9 cellular contexts compared by ENCODE assay signal in the genomic region with DNA sequence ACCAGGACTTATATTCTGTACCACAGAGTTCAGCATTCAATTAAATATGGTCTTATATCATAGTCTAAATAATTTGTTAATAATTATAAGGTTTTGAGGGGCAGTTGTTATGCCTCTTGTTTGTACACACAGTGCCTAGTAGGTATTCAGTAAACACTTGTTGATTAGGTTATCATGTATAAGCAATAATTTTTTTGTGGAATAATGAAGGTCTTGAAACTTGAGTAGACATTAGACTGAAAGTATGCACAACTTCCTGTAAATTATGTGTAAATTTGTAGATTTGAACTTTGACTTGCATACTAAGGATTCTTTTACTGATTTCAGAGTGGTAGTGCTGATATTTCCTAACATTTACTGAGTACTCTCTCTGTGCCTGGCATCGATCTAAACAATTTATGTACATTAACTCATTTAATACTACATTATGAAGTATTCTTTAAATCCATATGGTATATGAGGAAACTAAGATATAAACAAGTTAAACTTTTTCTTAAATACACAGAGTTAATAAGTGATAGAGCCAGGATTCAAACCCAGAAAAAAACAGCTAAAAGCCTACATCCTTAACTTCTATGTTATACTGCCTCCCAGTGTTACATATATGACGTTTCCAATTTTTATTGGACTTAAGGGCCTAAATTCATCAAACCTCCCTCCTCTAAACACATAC.
A peak's percentile ranks its signal among the peaks of the same experiment; 100 is the strongest.
DNase-seq lines count a peak whose midpoint lies in the region; ATAC-seq and TF ChIP-seq lines count a peak whose summit lies in the region.
"Had no signal": no experiment of that assay in that cellular context is flagged by ENCODE, and none has a peak within 500 bp of the region (broad histone marks: within the 10 kb centered on the region; RNA-seq: fewer than 3 reads in every experiment).

No MANE protein-coding gene starts in this region.

- no peak overlapping the region for H3K4me3 Mint-ChIP-seq in activated T-cell treated with anti-CD3 and anti-CD28 coated beads, Interleukin-2, amount 50 U/mL, for 4 hours
- H3K4me3 Mint-ChIP-seq: activated B cell treated with CpG ODN at 0.5 μM for 24 hours had no signal

- peaks cover 0 to 4% of the 10 kb centered on the region in 2 experiments; a peak in 1 of 3 replicates for H3K36me3 ChIP-seq in HEK293 (ENCODE audit: control insufficient read depth in 2 of 2, insufficient read depth in 1 of 2, low read length in 2 of 2)
- peaks cover 44% of the 10 kb centered on the region for H3K36me3 ChIP-seq in SK-N-MC (ENCODE audit: insufficient read depth, low read length)
- H3K36me3 ChIP-seq in spleen = peaks cover 0 to 13% (median 0%) of the 10 kb centered on the region in 6 donors

- no peak for TF ChIP-seq POLR2A in spleen (IDR thresholded peaks at IDR 0.05)

- no peak overlapping the region for H3K9ac ChIP-seq in SK-N-MC (ENCODE audit: insufficient read length)

- peaks cover 27% of the 10 kb centered on the region for H3K36me3 Mint-ChIP-seq in activated T-cell treated with anti-CD3 and anti-CD28 coated beads, Interleukin-2, amount 50 U/mL, for 4 hours (ENCODE audit: insufficient read depth)

- H3K4me1 Mint-ChIP-seq in activated T-cell treated with anti-CD3 and anti-CD28 coated beads, Interleukin-2, amount 50 U/mL, for 4 hours (ENCODE audit: low read depth) = no peaks in the 10 kb centered on the region
- H3K4me1 Mint-ChIP-seq: activated B cell treated with CpG ODN at 0.5 μM for 24 hours had no signal

- peaks cover 3% of the 10 kb centered on the region; the same call in 1 of the 2 replicates for H3K9me3 ChIP-seq in HEK293 (ENCODE audit: control insufficient read depth, insufficient read depth, low read depth, low read length)
- no peaks in the 10 kb centered on the region; the same call in 1 of the 2 replicates for H3K9me3 ChIP-seq in SK-N-MC (ENCODE audit: low read depth, low read length)
- peaks cover 0 to 27% (median 19%) of the 10 kb centered on the region in 8 donors for H3K9me3 ChIP-seq in spleen

- H3K27ac ChIP-seq in HEK293 (ENCODE audit: extremely low read depth, low read depth, low read length) (no peak overlapping the region), SK-N-MC (peak overlapping the region; percentile 14; the same call in 1 of the 2 replicates), spleen (no peak overlapping the region)

- peak; percentile 14 for DNase-seq in AG08395 (ENCODE audit: low spot score)
- DNase-seq in SK-N-MC (ENCODE audit: low read depth, low spot score) = no peak
- peak; percentile 23 for DNase-seq in glomerular endothelial cell (ENCODE audit: extremely low read depth, low read depth, low spot score)
- no peak for DNase-seq in spleen
- no peak for DNase-seq in activated T-cell treated with anti-CD3 and anti-CD28 coated beads, Interleukin-2, amount 50 U/mL, for 4 hours
- DNase-seq in effector CD4-positive, alpha-beta T cell = no peak
- DNase-seq in activated naive CD4-positive, alpha-beta T cell treated with anti-CD3 and anti-CD28 coated beads, Interleukin-2, amount 50 U/mL, for 16 hours = no peak
- DNase-seq: activated B cell treated with CpG ODN at 0.5 μM for 24 hours had no signal

- TF ChIP-seq CTCF in HEK293 (tag by site-specific recombination; IDR thresholded peaks at IDR 0.05) (no peak), spleen (IDR thresholded peaks at IDR 0.05 in 8 of 11, conservative IDR thresholded peaks at IDR 0.05 in 3 of 11) (no peak)

- H3K27me3 ChIP-seq in spleen (replicated peaks in 1 of 7) = no peaks in the 10 kb centered on the region

- WGBS in spleen, 5 donors = 72 to 88% (median 85%) methylated on average over 2 of the region's 2 CpGs

- peaks cover 15% of the 10 kb centered on the region for H3K9me3 Mint-ChIP-seq in activated T-cell treated with anti-CD3 and anti-CD28 coated beads, Interleukin-2, amount 50 U/mL, for 4 hours

- no peak for ATAC-seq in activated T-cell treated with anti-CD3 and anti-CD28 coated beads, Interleukin-2, amount 50 U/mL, for 4 hours

- POLR2A ChIA-PET in HEK293 (lab: Yijun Ruan, JAX) = interaction anchor here (1.8 kb wide), 1 partner anchor 65 kb away, joined by 7 read pairs; a partner anchor contains a TSS

- no peaks in the 10 kb centered on the region for H3K27me3 Mint-ChIP-seq in activated T-cell treated with anti-CD3 and anti-CD28 coated beads, Interleukin-2, amount 50 U/mL, for 4 hours (ENCODE audit: low read depth)
- H3K27me3 Mint-ChIP-seq: activated B cell treated with CpG ODN at 0.5 μM for 24 hours had no signal

- intact Hi-C loops in spleen (cut with DNase I; ENCODE audit: low total_unique reads) = no loop called here

- H3K4me1 ChIP-seq in HEK293 (ENCODE audit: control insufficient read depth, insufficient read depth, low read length) (no peaks in the 10 kb centered on the region), spleen (no peaks in the 10 kb centered on the region)

- H3K4me3 ChIP-seq in HEK293 (ENCODE audit: low read depth, low read length) (no peak overlapping the region), SK-N-MC (no peak overlapping the region), spleen (no peak overlapping the region)

- CTCF ChIA-PET in HEK293 (lab: Yijun Ruan, JAX) = interaction anchor here (0.6 to 6.6 kb wide), 10 partner anchors 12 to 300 kb away, joined by 3 to 61 read pairs (median 4); a partner anchor contains a TSS

TF ChIP-seq in HEK293, 187 proteins besides CTCF, POLR2A, EP300 and RAD21:
- TF ChIP-seq ZNF157 (tag by site-specific recombination; IDR thresholded peaks at IDR 0.05) = peak; percentile 78
- peak; percentile 36 for TF ChIP-seq ZNF654 (tag by site-specific recombination; IDR thresholded peaks at IDR 0.05; ENCODE audit: low read depth)
- TF ChIP-seq, protein P1, sequence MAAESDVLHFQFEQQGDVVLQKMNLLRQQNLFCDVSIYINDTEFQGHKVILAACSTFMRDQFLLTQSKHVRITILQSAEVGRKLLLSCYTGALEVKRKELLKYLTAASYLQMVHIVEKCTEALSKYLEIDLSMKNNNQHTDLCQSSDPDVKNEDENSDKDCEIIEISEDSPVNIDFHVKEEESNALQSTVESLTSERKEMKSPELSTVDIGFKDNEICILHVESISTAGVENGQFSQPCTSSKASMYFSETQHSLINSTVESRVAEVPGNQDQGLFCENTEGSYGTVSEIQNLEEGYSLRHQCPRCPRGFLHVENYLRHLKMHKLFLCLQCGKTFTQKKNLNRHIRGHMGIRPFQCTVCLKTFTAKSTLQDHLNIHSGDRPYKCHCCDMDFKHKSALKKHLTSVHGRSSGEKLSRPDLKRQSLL (tag by site-specific recombination; IDR thresholded peaks at IDR 0.05) = 0 out of 2 replicates have a peak, but pooled peaks have one; percentile 21
- TF ChIP-seq, protein P2, sequence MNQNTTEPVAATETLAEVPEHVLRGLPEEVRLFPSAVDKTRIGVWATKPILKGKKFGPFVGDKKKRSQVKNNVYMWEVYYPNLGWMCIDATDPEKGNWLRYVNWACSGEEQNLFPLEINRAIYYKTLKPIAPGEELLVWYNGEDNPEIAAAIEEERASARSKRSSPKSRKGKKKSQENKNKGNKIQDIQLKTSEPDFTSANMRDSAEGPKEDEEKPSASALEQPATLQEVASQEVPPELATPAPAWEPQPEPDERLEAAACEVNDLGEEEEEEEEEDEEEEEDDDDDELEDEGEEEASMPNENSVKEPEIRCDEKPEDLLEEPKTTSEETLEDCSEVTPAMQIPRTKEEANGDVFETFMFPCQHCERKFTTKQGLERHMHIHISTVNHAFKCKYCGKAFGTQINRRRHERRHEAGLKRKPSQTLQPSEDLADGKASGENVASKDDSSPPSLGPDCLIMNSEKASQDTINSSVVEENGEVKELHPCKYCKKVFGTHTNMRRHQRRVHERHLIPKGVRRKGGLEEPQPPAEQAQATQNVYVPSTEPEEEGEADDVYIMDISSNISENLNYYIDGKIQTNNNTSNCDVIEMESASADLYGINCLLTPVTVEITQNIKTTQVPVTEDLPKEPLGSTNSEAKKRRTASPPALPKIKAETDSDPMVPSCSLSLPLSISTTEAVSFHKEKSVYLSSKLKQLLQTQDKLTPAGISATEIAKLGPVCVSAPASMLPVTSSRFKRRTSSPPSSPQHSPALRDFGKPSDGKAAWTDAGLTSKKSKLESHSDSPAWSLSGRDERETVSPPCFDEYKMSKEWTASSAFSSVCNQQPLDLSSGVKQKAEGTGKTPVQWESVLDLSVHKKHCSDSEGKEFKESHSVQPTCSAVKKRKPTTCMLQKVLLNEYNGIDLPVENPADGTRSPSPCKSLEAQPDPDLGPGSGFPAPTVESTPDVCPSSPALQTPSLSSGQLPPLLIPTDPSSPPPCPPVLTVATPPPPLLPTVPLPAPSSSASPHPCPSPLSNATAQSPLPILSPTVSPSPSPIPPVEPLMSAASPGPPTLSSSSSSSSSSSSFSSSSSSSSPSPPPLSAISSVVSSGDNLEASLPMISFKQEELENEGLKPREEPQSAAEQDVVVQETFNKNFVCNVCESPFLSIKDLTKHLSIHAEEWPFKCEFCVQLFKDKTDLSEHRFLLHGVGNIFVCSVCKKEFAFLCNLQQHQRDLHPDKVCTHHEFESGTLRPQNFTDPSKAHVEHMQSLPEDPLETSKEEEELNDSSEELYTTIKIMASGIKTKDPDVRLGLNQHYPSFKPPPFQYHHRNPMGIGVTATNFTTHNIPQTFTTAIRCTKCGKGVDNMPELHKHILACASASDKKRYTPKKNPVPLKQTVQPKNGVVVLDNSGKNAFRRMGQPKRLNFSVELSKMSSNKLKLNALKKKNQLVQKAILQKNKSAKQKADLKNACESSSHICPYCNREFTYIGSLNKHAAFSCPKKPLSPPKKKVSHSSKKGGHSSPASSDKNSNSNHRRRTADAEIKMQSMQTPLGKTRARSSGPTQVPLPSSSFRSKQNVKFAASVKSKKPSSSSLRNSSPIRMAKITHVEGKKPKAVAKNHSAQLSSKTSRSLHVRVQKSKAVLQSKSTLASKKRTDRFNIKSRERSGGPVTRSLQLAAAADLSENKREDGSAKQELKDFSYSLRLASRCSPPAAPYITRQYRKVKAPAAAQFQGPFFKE (tag by site-specific recombination; IDR thresholded peaks at IDR 0.05; ENCODE audit: borderline replicate concordance) = no peak
- TF ChIP-seq ZNF664 (tag by site-specific recombination; IDR thresholded peaks at IDR 0.05) = peak; percentile 35; the same call in 1 of the 2 replicates
- peak; percentile 84 for TF ChIP-seq SCRT2 (tag by site-specific recombination; IDR thresholded peaks at IDR 0.05)

Comparison
In these comparisons a context has a peak if more than half of its experiments do, and no peak if none do; other contexts are left out.
1. DNase-seq: peak in AG08395 (single experiment) and glomerular endothelial cell (single experiment); none in SK-N-MC (single experiment), spleen (single experiment), activated T-cell treated with anti-CD3 and anti-CD28 coated beads, Interleukin-2, amount 50 U/mL, for 4 hours (single experiment), effector CD4-positive, alpha-beta T cell (single experiment) and activated naive CD4-positive, alpha-beta T cell treated with anti-CD3 and anti-CD28 coated beads, Interleukin-2, amount 50 U/mL, for 16 hours (single experiment).